In genomic region chr11:451738-452137, GRCh38 we compare ENCODE assay signal across 10 cellular contexts. TPM values are rescaled to one million over a fixed set of nuclear protein-coding genes. Genes with fewer than 3 reads are reported as not detected.
A peak's percentile ranks its signal among the peaks of the same experiment; 100 is the strongest.
DNase-seq lines count a peak whose midpoint lies in the region; ATAC-seq and TF ChIP-seq lines count a peak whose summit lies in the region.
"Had no signal": no experiment of that assay in that cellular context is flagged by ENCODE, and none has a peak within 500 bp of the region (broad histone marks: within the 10 kb centered on the region; RNA-seq: fewer than 3 reads in every experiment).

No MANE protein-coding gene starts in this region.

- no peaks in the 10 kb centered on the region for H4K20me1 ChIP-seq in OCI-LY7 (ENCODE audit: insufficient read depth, low read length)

- TF ChIP-seq CTCF in Caco-2 (IDR thresholded peaks at IDR 0.05; ENCODE audit: insufficient read depth in 1 of 2, low read depth in 1 of 2, low read length in 1 of 2, severe bottlenecking in 1 of 2, unreplicated experiment in 1 of 2) (no peak), OCI-LY7 (conservative IDR thresholded peaks at IDR 0.05; ENCODE audit: low read length) (no peak), psoas muscle (IDR thresholded peaks at IDR 0.05) (no peak)

- H3K27ac ChIP-seq in OCI-LY7 (ENCODE audit: low read depth, low read length, poor library complexity, severe bottlenecking), result no peak overlapping the region
- H3K27ac ChIP-seq in psoas muscle, result peak overlapping the region; percentile 85
- H3K27ac ChIP-seq: SJSA1 had no signal

- BruUV-seq in Caco-2 (replicated peaks; lab: Mats Ljungman, UMichigan) (no TSS peak), OCI-LY7 (replicated peaks; lab: Mats Ljungman, UMichigan) (no TSS peak)

- H3K27me3 Mint-ChIP-seq in Caco-2 (ENCODE audit: insufficient read depth, unreplicated experiment), result no peaks in the 10 kb centered on the region

- H2AFZ ChIP-seq in OCI-LY7 (ENCODE audit: low read length), result no peak overlapping the region

- H3K4me3 Mint-ChIP-seq in Caco-2 (ENCODE audit: unreplicated experiment), result peak overlapping the region; percentile 84

- CTCF ChIA-PET in Caco-2 (lab: Charles Lee) (no interaction called here), OCI-LY7 (lab: Charles Lee; ENCODE audit: unreplicated experiment) (no interaction called here)

- DNase-seq in Caco-2 (no peak), OCI-LY7 (ENCODE audit: low spot score) (no peak), psoas muscle (no peak), NCI-H1417 (lab: John Stamatoyannopoulos, UW) (no peak), germinal center (ENCODE audit: low spot score) (no peak), NCI-H2171 (lab: John Stamatoyannopoulos, UW) (no peak)
- DNase-seq in activated CD4-positive, CD25-positive, alpha-beta regulatory T cell (lab: John Stamatoyannopoulos, UW), result no peak
- DNase-seq: mesendoderm had no signal

- POLR2A ChIA-PET in Caco-2 (lab: Charles Lee), result no interaction called here
- POLR2A ChIA-PET in OCI-LY7 (lab: Charles Lee), result no interaction called here

- WGBS in psoas muscle, 3 donors, result 77 to 90% (median 86%) methylated on average over 14 of the region's 14 CpGs

- no peaks in the 10 kb centered on the region; the same call in 1 of the 2 replicates for H3K79me2 ChIP-seq in OCI-LY7 (ENCODE audit: insufficient read depth, low read depth, low read length)

- H3K36me3 ChIP-seq in Caco-2 (ENCODE audit: control insufficient read depth, insufficient read depth, low read length), result no peaks in the 10 kb centered on the region
- H3K36me3 ChIP-seq in OCI-LY7 (ENCODE audit: insufficient read depth, low read length), result peaks cover 10% of the 10 kb centered on the region; the same call in 1 of the 2 replicates
- H3K36me3 ChIP-seq in endocrine pancreas (ENCODE audit: control insufficient read depth, insufficient read depth, low read length), result no peaks in the 10 kb centered on the region
- H3K36me3 ChIP-seq in psoas muscle (ENCODE audit: insufficient read depth in 1 of 2, low read depth in 1 of 2), result peaks cover 0 to 27% of the 10 kb centered on the region in 2 donors

- H3K27ac Mint-ChIP-seq in Caco-2 (ENCODE audit: unreplicated experiment), result peak overlapping the region; percentile 84

- peak overlapping the region; percentile 16 for H3K9ac ChIP-seq in endocrine pancreas (ENCODE audit: control insufficient read depth, insufficient read depth, low read length)

- H3K9me2 ChIP-seq in OCI-LY7 (ENCODE audit: insufficient read depth, low read length), result no peaks in the 10 kb centered on the region

- peak overlapping the region; percentile 86 for H3K4me2 ChIP-seq in OCI-LY7 (ENCODE audit: low read length)

- peaks cover 18% of the 10 kb centered on the region for H3K4me1 ChIP-seq in Caco-2
- H3K4me1 ChIP-seq in OCI-LY7 (ENCODE audit: insufficient read depth, low read length, poor library complexity, severe bottlenecking), result peaks cover 36% of the 10 kb centered on the region
- H3K4me1 ChIP-seq in endocrine pancreas (ENCODE audit: control insufficient read depth, insufficient read depth, low read length), result no peaks in the 10 kb centered on the region
- H3K4me1 ChIP-seq in psoas muscle, result peaks cover 27% of the 10 kb centered on the region

- H3K9me3 ChIP-seq in Caco-2 (no peaks in the 10 kb centered on the region), OCI-LY7 (ENCODE audit: low read length) (no peaks in the 10 kb centered on the region), endocrine pancreas (ENCODE audit: control insufficient read depth, low read length) (no peaks in the 10 kb centered on the region), psoas muscle (no peaks in the 10 kb centered on the region)
- H3K9me3 ChIP-seq: SJSA1 had no signal

- H3K27me3 ChIP-seq in Caco-2 (replicated peaks; ENCODE audit: control insufficient read depth, insufficient read depth, low read length), result no peaks in the 10 kb centered on the region
- H3K27me3 ChIP-seq in endocrine pancreas (ENCODE audit: control insufficient read depth, insufficient read depth, low read length), result no peaks in the 10 kb centered on the region
- H3K27me3 ChIP-seq in psoas muscle (ENCODE audit: insufficient read depth in 3 of 3, low read length in 2 of 3), result no peaks in the 10 kb centered on the region
- H3K27me3 ChIP-seq: SJSA1 had no signal

- H3K9me3 Mint-ChIP-seq in Caco-2 (ENCODE audit: unreplicated experiment), result no peaks in the 10 kb centered on the region

- peaks cover 26% of the 10 kb centered on the region for H3K36me3 Mint-ChIP-seq in Caco-2 (ENCODE audit: insufficient read depth, unreplicated experiment)

- intact Hi-C loops in Caco-2 (cut with micrococcal nuclease; ENCODE audit: unreplicated experiment) (loop anchor here (2.0 to 5.0 kb wide), 2 partner anchors 56 to 67 kb away; partner anchors contain the start of gene RNH1), OCI-LY7 (cut with micrococcal nuclease; ENCODE audit: unreplicated experiment) (loop anchor here (1.0 to 5.0 kb wide), 3 partner anchors 55 to 244 kb away; partner anchors contain the start of genes BET1L, RIC8A and RNH1), psoas muscle (cut with DNase I) (loop anchor here in 1 of 2 donors (5.0 kb wide), 1 partner anchor 51 kb away; no protein-coding TSS in a partner anchor)

- H3K4me1 Mint-ChIP-seq in Caco-2 (ENCODE audit: low read depth, unreplicated experiment), result peaks cover 11% of the 10 kb centered on the region

- H3K4me3 ChIP-seq in Caco-2 (ENCODE audit: low read depth, low read length) (peak overlapping the region; percentile 87), OCI-LY7 (ENCODE audit: low read depth, low read length, poor library complexity, severe bottlenecking) (no peak overlapping the region), endocrine pancreas (ENCODE audit: control insufficient read depth, insufficient read depth, low read length) (no peak overlapping the region), psoas muscle (peak overlapping the region; percentile 94)

- ATAC-seq in psoas muscle, result no peak

RNA-seq across cellular contexts. Expression of gene PTDSS2, which starts 1.7 kb away (rescaled TPM):
- total RNA-seq in Caco-2 (2022), result 40.6 and 44.3 TPM in 2 replicates
- 19.6 and 27.8 TPM in 2 replicates for total RNA-seq in OCI-LY7 (2014; rRNA removed; shearing (Covaris generic))
- 30.3 and 32.7 TPM in 2 replicates for total RNA-seq in OCI-LY7 (2022)
- total RNA-seq in psoas muscle, result 10 to 100 TPM; 15.8 to 21.1 (median 20.3) TPM
- 10 to 100 TPM; 11.8 to 26.0 (median 15.4) TPM for polyA plus RNA-seq in psoas muscle

RNA-seq across cellular contexts. Expression of gene ANO9, which starts 9.9 kb away (rescaled TPM):
- total RNA-seq in Caco-2 (2022) (85.5 and 92.6 TPM in 2 replicates), OCI-LY7 (2022) (27.6 and 28.2 TPM in 2 replicates), psoas muscle (under 1 TPM in 3 of 4 donors, not detected in 1; 0.09 to 0.59 (median 0.46) TPM)
- 22.2 and 25.7 TPM in 2 replicates for total RNA-seq in OCI-LY7 (2014; rRNA removed; shearing (Covaris generic))
- under 1 TPM; 0.10 to 0.15 (median 0.10) TPM for polyA plus RNA-seq in psoas muscle
- total RNA-seq: SJSA1 had no signal

RNA-seq across cellular contexts. Expression of gene SIGIRR, which starts 36.9 kb away (rescaled TPM):
- total RNA-seq in Caco-2 (2022) (119 and 124 TPM in 2 replicates), OCI-LY7 (2022) (25.3 and 29.2 TPM in 2 replicates), psoas muscle (10 to 100 TPM in 3 of 4 donors, 1 to 10 TPM in 1; 9.9 to 15.9 (median 10.8) TPM)
- total RNA-seq in OCI-LY7 (2014; rRNA removed; shearing (Covaris generic)), result 36.9 and 57.2 TPM in 2 replicates
- 10 to 100 TPM; 19.2 to 28.1 (median 20.3) TPM for polyA plus RNA-seq in psoas muscle

RNA-seq across cellular contexts. Expression of gene RNH1, which starts 55.3 kb away (rescaled TPM):
- 134 and 136 TPM in 2 replicates for total RNA-seq in Caco-2 (2022)
- 57.1 and 65.7 TPM in 2 replicates for total RNA-seq in OCI-LY7 (2014; rRNA removed; shearing (Covaris generic))
- 48.8 and 65.5 TPM in 2 replicates for total RNA-seq in OCI-LY7 (2022)
- total RNA-seq in psoas muscle, result 100 to 1,000 TPM; 103 to 145 (median 113) TPM
- polyA plus RNA-seq in psoas muscle, result 100 to 1,000 TPM; 105 to 181 (median 105) TPM

RNA-seq across cellular contexts. Expression of gene PKP3, which starts 57.7 kb away (rescaled TPM):
- total RNA-seq in Caco-2 (2022) (143 and 149 TPM in 2 replicates), OCI-LY7 (2022) (not detected in 2 replicates), psoas muscle (under 1 TPM in 3 of 4 donors, not detected in 1; 0.15 to 0.75 (median 0.25) TPM)
- not detected in 2 replicates for total RNA-seq in OCI-LY7 (2014; rRNA removed; shearing (Covaris generic))
- polyA plus RNA-seq in psoas muscle, result under 1 TPM in 2 of 3 donors, not detected in 1; 0.10 to 0.13 TPM

Comparison
In these comparisons a context has a peak if more than half of its experiments do, and no peak if none do; other contexts are left out.
1. H3K4me3 ChIP-seq: peak in Caco-2 (single experiment) and psoas muscle (single experiment); none in OCI-LY7 (single experiment) and endocrine pancreas (single experiment).
2. RNA of gene ANO9, which starts 9.9 kb away (total RNA-seq): 85.5 to 92.6 TPM in Caco-2 and 22.2 to 28.2 TPM in OCI-LY7; 0.09 to 0.59 TPM in psoas muscle; every median in the first group is over 10 times any median in the second.